In the genomic region with DNA sequence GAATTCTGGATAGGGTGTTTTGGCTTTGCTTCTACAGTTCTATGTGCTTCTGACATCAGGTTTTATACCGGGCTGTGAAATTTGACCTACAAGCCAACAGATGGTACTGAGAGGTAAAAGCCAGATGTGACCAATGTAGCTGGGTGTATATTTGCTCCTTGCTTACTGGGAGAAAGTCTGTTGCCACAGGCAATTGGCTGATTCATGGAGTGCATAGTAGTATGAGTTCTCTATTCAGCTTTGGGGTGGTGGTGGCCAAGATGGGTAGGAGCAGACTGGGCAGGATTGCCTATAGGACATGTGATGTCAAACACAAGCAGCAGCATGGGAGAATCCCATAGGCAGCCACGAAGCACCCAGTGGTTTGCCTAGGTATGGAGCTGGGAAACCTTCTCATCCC, we compare ENCODE assay signal across 24 cellular contexts.
"Had no signal": no experiment of that assay in that cellular context is flagged by ENCODE, and none has a peak within 500 bp of the region (broad histone marks: within the 10 kb centered on the region; RNA-seq: fewer than 3 reads in every experiment).

No MANE protein-coding gene starts in this region.

- H3K4me1 ChIP-seq: adrenal gland, body of pancreas, esophagus squamous epithelium had no signal

- H3K4me3 ChIP-seq: adrenal gland, body of pancreas, esophagus squamous epithelium had no signal

- H3K9me3 ChIP-seq: adrenal gland had no signal

- H3K27me3 ChIP-seq: adrenal gland, body of pancreas, esophagus squamous epithelium had no signal

- DNase-seq: activated B cell treated with CpG ODN at 0.5 μM for 24 hours; activated CD4-positive, alpha-beta T cell treated with anti-CD3 and anti-CD28 coated beads for 48 hours; activated CD4-positive, alpha-beta T cell treated with anti-CD3 and anti-CD28 coated beads, Interleukin-2, amount 50 U/mL, for 1 hour; activated CD4-positive, alpha-beta T cell treated with anti-CD3 and anti-CD28 coated beads, Interleukin-2, amount 50 U/mL, for 48 hours; activated CD8-positive, alpha-beta memory T cell treated with anti-CD3 and anti-CD28 coated beads for 24 hours; activated CD8-positive, alpha-beta T cell treated with anti-CD3 and anti-CD28 coated beads for 36 hours; activated effector memory CD4-positive, alpha-beta T cell treated with Interleukin-2 at 50 U/mL for 16 hours; activated naive CD4-positive, alpha-beta T cell treated with anti-CD3 and anti-CD28 coated beads for 36 hours; activated naive CD8-positive, alpha-beta T cell treated with anti-CD3 and anti-CD28 coated beads for 36 hours; activated naive CD8-positive, alpha-beta T cell treated with anti-CD3 and anti-CD28 coated beads, Interleukin-2, amount 50 U/mL, for 24 hours; activated T-cell treated with anti-CD3 and anti-CD28 coated beads, Interleukin-2, amount 50 U/mL, for 4 hours; adrenal gland; amygdala; aorta; body of pancreas; caudate nucleus; effector CD8-positive, alpha-beta T cell; esophagus squamous epithelium; foreskin melanocyte; head of caudate nucleus; hippocampal formation; T1000; WERI-Rb-1 had no signal

- H3K36me3 ChIP-seq: adrenal gland, esophagus squamous epithelium, WERI-Rb-1 had no signal

- H3K27ac ChIP-seq: adrenal gland, body of pancreas, epithelial cell of prostate, esophagus squamous epithelium, WERI-Rb-1 had no signal
